ENCODE assay signal across 1 cellular context in genomic region chr4:168694669-168695068, GRCh38.
TF ChIP-seq lines count a peak whose summit lies in the region.

No MANE protein-coding gene starts in this region.

TF ChIP-seq in endothelial cell of umbilical vein, 7 proteins besides CTCF, POLR2A, EP300 and RAD21 (continued from another document):
- TF ChIP-seq MAX (IDR thresholded peaks at IDR 0.05; ENCODE audit: insufficient read depth, insufficient read length) (no peak), POLR2AphosphoS5 (IDR thresholded peaks at IDR 0.05; ENCODE audit: insufficient read depth, low read depth, low read length) (no peak)
